In the genomic region with DNA sequence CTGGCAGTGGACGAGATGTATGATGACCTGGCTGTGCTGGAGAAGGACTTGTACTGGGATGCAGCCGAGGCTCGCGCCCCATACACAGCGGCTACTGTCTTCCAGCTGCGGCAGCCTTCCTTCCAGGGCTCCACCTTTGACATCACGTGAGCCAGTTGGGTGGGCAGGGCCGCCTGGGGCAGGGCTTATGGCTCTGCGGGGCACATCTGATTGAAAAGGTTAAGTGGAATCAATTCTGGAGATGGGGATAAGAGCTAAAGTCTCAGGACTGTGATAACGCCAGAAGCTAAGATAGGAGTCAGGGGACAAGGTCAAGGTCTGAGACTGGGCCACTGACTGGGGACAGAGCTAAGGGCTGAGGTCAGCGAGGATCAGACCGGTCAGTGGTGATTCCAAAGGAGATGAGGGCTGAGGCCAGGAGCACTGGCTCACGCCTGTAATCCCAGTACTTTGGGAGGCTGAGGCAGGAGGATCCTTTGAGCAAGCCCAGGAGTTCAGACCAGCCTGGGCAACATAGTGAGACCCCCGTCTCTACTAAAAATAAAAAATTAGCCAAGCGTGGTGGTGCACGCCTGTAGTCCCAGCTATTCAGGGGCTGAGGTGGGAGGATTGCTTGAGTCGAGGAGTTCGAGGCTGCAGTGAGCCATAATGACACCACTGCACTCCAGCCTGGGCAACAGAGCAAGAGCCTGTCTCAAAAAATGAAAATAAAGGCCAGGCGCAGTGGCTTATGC, we compare ENCODE assay signal across 22 cellular contexts. TPM values are rescaled to one million over a fixed set of nuclear protein-coding genes. Genes with fewer than 3 reads are reported as not detected.
DNase-seq lines count a peak whose midpoint lies in the region; TF ChIP-seq lines count a peak whose summit lies in the region.
"Had no signal": no experiment of that assay in that cellular context is flagged by ENCODE, and none has a peak within 500 bp of the region (broad histone marks: within the 10 kb centered on the region; RNA-seq: fewer than 3 reads in every experiment).

No MANE protein-coding gene starts in this region.

- CTCF ChIA-PET in activated naive CD4-positive, alpha-beta T cell treated with anti-CD3 and anti-CD28 coated beads for 36 hours (lab: Charles Lee): interaction anchor here (0.6 to 16.6 kb wide), 12 partner anchors 8 to 233 kb away, joined by 3 to 341 read pairs (median 6); a partner anchor contains a TSS

- H3K4me3 ChIP-seq in osteoblast (ENCODE audit: insufficient read depth, low read length): no peak overlapping the region

- H3K4me1 Mint-ChIP-seq in activated naive CD4-positive, alpha-beta T cell treated with anti-CD3 and anti-CD28 coated beads for 36 hours (ENCODE audit: low read depth): peaks cover 2% of the 10 kb centered on the region
- H3K4me1 Mint-ChIP-seq in glutamatergic neuron (ENCODE audit: low read depth, unreplicated experiment): no peaks in the 10 kb centered on the region

- no peak for TF ChIP-seq CTCF in glutamatergic neuron (IDR thresholded peaks at IDR 0.05; ENCODE audit: partially characterized antibody, unreplicated experiment)
- TF ChIP-seq CTCF in osteoblast (IDR thresholded peaks at IDR 0.05; ENCODE audit: extremely low read depth, low read depth, low read length): no peak

- H4K20me1 ChIP-seq in osteoblast (ENCODE audit: insufficient read depth, low read length): no peaks in the 10 kb centered on the region

- no peaks in the 10 kb centered on the region for H3K36me3 Mint-ChIP-seq in activated naive CD4-positive, alpha-beta T cell treated with anti-CD3 and anti-CD28 coated beads for 36 hours (ENCODE audit: low read depth)
- no peaks in the 10 kb centered on the region for H3K36me3 Mint-ChIP-seq in glutamatergic neuron (ENCODE audit: unreplicated experiment)

- H3K9me3 Mint-ChIP-seq in activated naive CD4-positive, alpha-beta T cell treated with anti-CD3 and anti-CD28 coated beads for 36 hours: no peaks in the 10 kb centered on the region
- peaks cover 5% of the 10 kb centered on the region for H3K9me3 Mint-ChIP-seq in glutamatergic neuron (ENCODE audit: unreplicated experiment)

- no peak overlapping the region for H3K4me3 Mint-ChIP-seq in activated naive CD4-positive, alpha-beta T cell treated with anti-CD3 and anti-CD28 coated beads for 36 hours
- H3K4me3 Mint-ChIP-seq in glutamatergic neuron (ENCODE audit: unreplicated experiment): peak overlapping the region; percentile 10

- H3K4me1 ChIP-seq in osteoblast (ENCODE audit: insufficient read depth, low read length): peaks cover 6% of the 10 kb centered on the region
- H3K4me1 ChIP-seq: BE2C had no signal

- intact Hi-C loops in activated naive CD4-positive, alpha-beta T cell treated with anti-CD3 and anti-CD28 coated beads for 36 hours (cut with micrococcal nuclease): loop anchor here (2.0 kb wide), 1 partner anchor 192 kb away; no protein-coding TSS in a partner anchor

- no peak overlapping the region for H2AFZ ChIP-seq in osteoblast (ENCODE audit: low read length)

- peak overlapping the region; percentile 5 for H3K27ac Mint-ChIP-seq in activated naive CD4-positive, alpha-beta T cell treated with anti-CD3 and anti-CD28 coated beads for 36 hours
- H3K27ac Mint-ChIP-seq in glutamatergic neuron (ENCODE audit: unreplicated experiment): peak overlapping the region; percentile 34

- no peak overlapping the region for H3K4me2 ChIP-seq in osteoblast (ENCODE audit: insufficient read depth, low read length)
- H3K4me2 ChIP-seq: SK-N-SH had no signal

- H3K27ac ChIP-seq in osteoblast (ENCODE audit: low read depth, low read length): no peak overlapping the region
- H3K27ac ChIP-seq: 22Rv1 had no signal

- no peaks in the 10 kb centered on the region for H3K79me2 ChIP-seq in osteoblast (ENCODE audit: insufficient read depth, low read length)

- no peaks in the 10 kb centered on the region for H3K36me3 ChIP-seq in osteoblast (ENCODE audit: insufficient read depth, low read length)
- H3K36me3 ChIP-seq: BE2C had no signal

- DNase-seq in activated naive CD4-positive, alpha-beta T cell treated with anti-CD3 and anti-CD28 coated beads for 36 hours: no peak
- no peak for DNase-seq in activated naive CD4-positive, alpha-beta T cell treated with Interleukin-2 at 50 U/mL for 16 hours
- DNase-seq in glutamatergic neuron (no peak), osteoblast (ENCODE audit: insufficient read length, low spot score, missing footprints) (peak; percentile 62), NCI-H226 (no peak), NCI-H1417 treated with DMSO at 0.1 percent for 48 hours (lab: John Stamatoyannopoulos, UW) (no peak)
- DNase-seq: BE2C; Calu3; DND-41; Kasumi-1; NCI-H1105; NCI-H146; NCI-H1930; NCI-H2107; NCI-H446 treated with DMSO at 0.1 percent for 48 hours; NCI-H526; NCI-H82; NK-92 treated with Interleukin-12 subunit alpha and Interleukin-12 subunit beta, amount 100 ng/mL, for 24 hours; PC-3 had no signal

- H3K27me3 ChIP-seq in osteoblast (ENCODE audit: insufficient read depth, low read length): peaks cover 9% of the 10 kb centered on the region

- H3K27me3 Mint-ChIP-seq in activated naive CD4-positive, alpha-beta T cell treated with anti-CD3 and anti-CD28 coated beads for 36 hours (ENCODE audit: low read depth): peaks cover 20% of the 10 kb centered on the region
- peaks cover 10% of the 10 kb centered on the region for H3K27me3 Mint-ChIP-seq in glutamatergic neuron (ENCODE audit: unreplicated experiment)

- no peaks in the 10 kb centered on the region for H3K9me3 ChIP-seq in osteoblast (ENCODE audit: low read depth, low read length)
- H3K9me3 ChIP-seq: BE2C, SK-N-SH had no signal

RNA-seq across cellular contexts. Expression of a gene that starts 4.7 kb away (rescaled TPM):
- not detected for total RNA-seq in activated naive CD4-positive, alpha-beta T cell treated with anti-CD3 and anti-CD28 coated beads for 36 hours
- not detected for total RNA-seq in glutamatergic neuron (ENCODE audit: unreplicated experiment)
- not detected in 2 replicates for total RNA-seq in osteoblast
- total RNA-seq: Calu3, M059J had no signal

RNA-seq across cellular contexts. Expression of a gene that starts 19.0 kb away (rescaled TPM):
- total RNA-seq in activated naive CD4-positive, alpha-beta T cell treated with anti-CD3 and anti-CD28 coated beads for 36 hours: 10 to 100 TPM; 47.7 TPM
- total RNA-seq in glutamatergic neuron (ENCODE audit: unreplicated experiment) (49.3 TPM), osteoblast (99.5 and 104 TPM in 2 replicates)

RNA-seq across cellular contexts. Expression of a gene that starts 19.0 kb away (rescaled TPM):
- 10 to 100 TPM; 14.0 to 14.9 TPM for total RNA-seq in activated naive CD4-positive, alpha-beta T cell treated with anti-CD3 and anti-CD28 coated beads for 36 hours
- 40.1 TPM for total RNA-seq in glutamatergic neuron (ENCODE audit: unreplicated experiment)
- 16.8 and 21.7 TPM in 2 replicates for total RNA-seq in osteoblast

RNA-seq across cellular contexts. Expression of a gene that starts 21.8 kb away (rescaled TPM):
- total RNA-seq in activated naive CD4-positive, alpha-beta T cell treated with anti-CD3 and anti-CD28 coated beads for 36 hours: 100 to 1,000 TPM; 119 to 126 TPM
- total RNA-seq in glutamatergic neuron (ENCODE audit: unreplicated experiment) (204 TPM), osteoblast (123 and 136 TPM in 2 replicates)

RNA-seq across cellular contexts. Expression of a gene that starts 32.6 kb away (rescaled TPM):
- total RNA-seq in activated naive CD4-positive, alpha-beta T cell treated with anti-CD3 and anti-CD28 coated beads for 36 hours: 10 to 100 TPM; 80.7 to 81.1 TPM
- total RNA-seq in glutamatergic neuron (ENCODE audit: unreplicated experiment): 135 TPM
- total RNA-seq in osteoblast: 36.6 and 39.8 TPM in 2 replicates
